8 cellular contexts compared by ENCODE assay signal in the genomic region with DNA sequence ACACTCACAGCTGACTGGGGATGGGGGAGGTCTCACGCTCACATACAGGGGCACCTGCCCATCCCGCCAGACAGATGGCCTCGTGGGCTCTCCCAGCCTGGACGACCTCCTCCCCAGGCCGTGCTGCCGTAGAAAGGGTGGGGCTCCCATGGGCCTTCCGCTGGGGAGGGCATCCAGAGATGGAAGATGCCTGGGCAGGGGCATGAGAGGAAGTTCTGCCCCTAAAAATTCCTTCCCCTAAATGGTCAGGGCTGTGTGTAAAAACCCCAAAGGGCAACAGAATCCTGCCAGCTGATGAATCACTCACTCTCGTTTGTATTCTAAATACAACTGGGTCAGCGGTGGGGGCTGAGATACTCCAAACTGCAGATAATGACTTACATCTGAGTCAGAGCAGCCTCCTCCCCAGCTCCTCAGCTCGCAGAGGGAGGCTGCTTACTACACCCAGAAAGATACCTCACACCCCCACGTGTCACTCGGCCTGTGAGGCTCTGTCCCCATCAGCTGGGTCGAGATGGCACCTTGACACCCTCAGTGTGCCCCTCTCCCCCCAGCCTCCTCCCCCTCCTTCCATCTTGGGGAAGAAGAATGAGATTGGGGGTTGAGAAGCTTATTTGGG. TPM values are rescaled to one million over a fixed set of nuclear protein-coding genes. Genes with fewer than 3 reads are reported as not detected.
DNase-seq lines count a peak whose midpoint lies in the region; FAIRE-seq and TF ChIP-seq lines count a peak whose summit lies in the region.

No MANE protein-coding gene starts in this region.

- H3K27me3 Mint-ChIP-seq in mesothelial cell of epicardium (ENCODE audit: low read depth) = no peaks in the 10 kb centered on the region

- H3K36me3 Mint-ChIP-seq in mesothelial cell of epicardium = peaks cover 31% of the 10 kb centered on the region

- TF ChIP-seq CTCF in mesothelial cell of epicardium (IDR thresholded peaks at IDR 0.05; ENCODE audit: unreplicated experiment) = no peak
- TF ChIP-seq CTCF in D721Med (IDR thresholded peaks at IDR 0.05; ENCODE audit: insufficient read depth, missing control alignments) = no peak

- FAIRE-seq in D721Med (lab: Jason Lieb, UNC) = no peak

- H3K9me3 Mint-ChIP-seq in mesothelial cell of epicardium = no peaks in the 10 kb centered on the region

- H3K27ac Mint-ChIP-seq in mesothelial cell of epicardium = peak overlapping the region; percentile 7

- peak; percentile 94 for DNase-seq in AG08396 (ENCODE audit: low spot score)
- DNase-seq in HS-5 (ENCODE audit: low read depth) = peak; percentile 94
- DNase-seq in activated CD4-positive, alpha-beta T cell treated with anti-CD3 and anti-CD28 coated beads, Interleukin-2, amount 50 U/mL, for 24 hours (ENCODE audit: low read depth in 1 of 2, low spot score in 1 of 2) = peak; percentile 43 to 80
- DNase-seq in dedifferentiated amniotic fluid mesenchymal stem cell (ENCODE audit: extremely low spot score) = peak; percentile 98
- DNase-seq in mesothelial cell of epicardium (ENCODE audit: low spot score in 2 of 2, unreplicated experiment in 2 of 2) = no peak
- DNase-seq in stimulated activated CD8-positive, alpha-beta memory T cell treated with anti-CD3 and anti-CD28 coated beads, Interleukin-4, amount 100 ng/mL, for 4 hours (ENCODE audit: low read depth in 2 of 2, low spot score in 1 of 2) = peak; percentile 50 to 70
- no peak for DNase-seq in NCI-H69 (lab: John Stamatoyannopoulos, UW)
- DNase-seq in D721Med (ENCODE audit: insufficient read length, low spot score) = no peak

- no peak overlapping the region for H3K4me3 Mint-ChIP-seq in mesothelial cell of epicardium

- peaks cover 43% of the 10 kb centered on the region for H3K4me1 Mint-ChIP-seq in mesothelial cell of epicardium

RNA-seq across cellular contexts. Expression of a gene that starts 10.1 kb away (rescaled TPM):
- total RNA-seq in mesothelial cell of epicardium = 227 to 229 TPM (median 227 TPM) in 3 replicates

Comparison
In these comparisons a context has a peak if more than half of its experiments do, and no peak if none do; other contexts are left out.
1. DNase-seq: peak in AG08396 (single experiment), HS-5 (single experiment), activated CD4-positive, alpha-beta T cell treated with anti-CD3 and anti-CD28 coated beads, Interleukin-2, amount 50 U/mL, for 24 hours (2 of 2), dedifferentiated amniotic fluid mesenchymal stem cell (single experiment) and stimulated activated CD8-positive, alpha-beta memory T cell treated with anti-CD3 and anti-CD28 coated beads, Interleukin-4, amount 100 ng/mL, for 4 hours (2 of 2); none in mesothelial cell of epicardium (0 of 2), NCI-H69 (single experiment) and D721Med (single experiment).